1 cellular context compared by ENCODE assay signal in genomic region chr18:31592520-31593157, GRCh38.
A peak's percentile ranks its signal among the peaks of the same experiment; 100 is the strongest.
TF ChIP-seq lines count a peak whose summit lies in the region.

No MANE protein-coding gene starts in this region.

TF ChIP-seq in HepG2, 621 proteins besides CTCF, POLR2A, EP300 and RAD21:
- peak; percentile 60; the same call in 1 of the 2 replicates for TF ChIP-seq RBFOX2 (IDR thresholded peaks at IDR 0.05; ENCODE audit: low read depth, low read length)
- peak; percentile 62; the same call in 1 of the 2 replicates for TF ChIP-seq ZBTB38 (CRISPR knock-in tag; IDR thresholded peaks at IDR 0.05)
- no peak for TF ChIP-seq ZKSCAN8 (CRISPR knock-in tag; IDR thresholded peaks at IDR 0.05; ENCODE audit: borderline replicate concordance)
